In the genomic region with DNA sequence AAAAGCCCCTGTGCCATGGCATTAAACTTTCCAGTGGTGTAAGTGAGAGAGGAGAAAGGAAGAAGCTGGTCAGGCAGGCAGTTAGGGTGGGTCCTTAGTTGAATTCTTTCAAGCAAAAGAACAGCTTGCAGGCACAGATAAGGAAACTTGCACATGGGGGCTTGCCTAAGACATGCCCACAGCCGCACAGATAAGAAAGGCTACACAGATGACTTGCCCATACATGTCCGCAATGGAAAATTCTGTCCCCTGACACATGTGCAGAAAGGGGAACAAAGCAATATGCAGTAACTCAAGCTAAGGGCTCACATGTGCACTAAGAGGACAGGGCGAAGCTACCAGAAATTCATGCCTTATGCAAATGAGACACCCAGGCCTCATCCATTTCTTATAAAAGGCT, we compare ENCODE assay signal across 17 cellular contexts.
"Had no signal": no experiment of that assay in that cellular context is flagged by ENCODE, and none has a peak within 500 bp of the region (broad histone marks: within the 10 kb centered on the region; RNA-seq: fewer than 3 reads in every experiment).

No MANE protein-coding gene starts in this region.

- H3K9me3 Mint-ChIP-seq: central memory CD8-positive, alpha-beta T cell had no signal

- H3K27me3 ChIP-seq: body of pancreas, neutrophil had no signal

- H3K36me3 ChIP-seq: lower lobe of right lung, neutrophil had no signal

- H3K4me3 Mint-ChIP-seq: central memory CD8-positive, alpha-beta T cell; effector memory CD8-positive, alpha-beta T cell; naive B cell; T-cell had no signal

- H3K9me3 ChIP-seq: body of pancreas, neutrophil had no signal

- H3K4me1 ChIP-seq: body of pancreas, lower lobe of right lung had no signal

- ATAC-seq: body of pancreas; effector memory CD8-positive, alpha-beta T cell; left cardiac atrium; lower lobe of right lung; T-cell had no signal

- DNase-seq: activated effector memory CD4-positive, alpha-beta T cell treated with Interleukin-2 at 50 U/mL for 16 hours; activated T-cell treated with anti-CD3 and anti-CD28 coated beads, Interleukin-2, amount 50 U/mL, for 1 hour; amniotic stem cell; body of pancreas; effector memory CD8-positive, alpha-beta T cell; left cardiac atrium; lower lobe of right lung; naive B cell; stimulated activated CD4-positive, alpha-beta T cell treated with anti-CD3 and anti-CD28 coated beads, Interleukin-2, amount 100 ng/mL, for 48 hours; stimulated activated naive CD4-positive, alpha-beta T cell treated with Interleukin-2 at 50 U/mL for 16 hours; T-cell; T1000; trophoblast cell had no signal

- H3K27ac Mint-ChIP-seq: effector memory CD8-positive, alpha-beta T cell; progenitor cell of endocrine pancreas; T-cell had no signal

- H3K27ac ChIP-seq: body of pancreas, epithelial cell of prostate, lower lobe of right lung, neutrophil had no signal

- H3K27me3 Mint-ChIP-seq: central memory CD8-positive, alpha-beta T cell; effector memory CD8-positive, alpha-beta T cell; progenitor cell of endocrine pancreas had no signal

- H3K36me3 Mint-ChIP-seq: T-cell had no signal

- H3K4me3 ChIP-seq: body of pancreas, lower lobe of right lung had no signal

- H3K4me1 Mint-ChIP-seq: naive B cell had no signal
